ENCODE assay signal across 1 cellular context in genomic region chr2:208556954-208557601, GRCh38.
A peak's percentile ranks its signal among the peaks of the same experiment; 100 is the strongest.
TF ChIP-seq lines count a peak whose summit lies in the region.

No MANE protein-coding gene starts in this region.

TF ChIP-seq in K562, 482 proteins besides CTCF, POLR2A, EP300 and RAD21 (continued from another document):
- TF ChIP-seq ZNF318 (IDR thresholded peaks at IDR 0.05; ENCODE audit: borderline replicate concordance in 1 of 2, low read depth in 1 of 2), result no peak
- no peak for TF ChIP-seq HNRNPUL1 (IDR thresholded peaks at IDR 0.05; ENCODE audit: low read length)
- no peak for TF ChIP-seq NELFE (IDR thresholded peaks at IDR 0.05; ENCODE audit: insufficient read depth, insufficient read length)
- 0 out of 2 replicates have a peak, but pooled peaks have one; percentile 33 for TF ChIP-seq ZEB2 (IDR thresholded peaks at IDR 0.05)
- peak; percentile 61; the same call in 1 of the 2 replicates for TF ChIP-seq POLR2AphosphoS5 (IDR thresholded peaks at IDR 0.05; ENCODE audit: control insufficient read depth, insufficient read depth, low read depth, low read length)
- no peak for TF ChIP-seq NR2C1 (IDR thresholded peaks at IDR 0.05)
- TF ChIP-seq NR2C1 (tag; IDR thresholded peaks at IDR 0.05), result no peak
- peak; percentile 85 for TF ChIP-seq CBFA2T3 (IDR thresholded peaks at IDR 0.05)
- TF ChIP-seq DPF2 (IDR thresholded peaks at IDR 0.05), result peak; percentile 56
- TF ChIP-seq GABPB1 (CRISPR knock-in tag; IDR thresholded peaks at IDR 0.05), result no peak
